ENCODE assay signal across 10 cellular contexts in genomic region chr7:24727165-24728120, GRCh38. TPM values are rescaled to one million over a fixed set of nuclear protein-coding genes. Genes with fewer than 3 reads are reported as not detected.
DNase-seq lines count a peak whose midpoint lies in the region; ATAC-seq and TF ChIP-seq lines count a peak whose summit lies in the region.
"Had no signal": no experiment of that assay in that cellular context is flagged by ENCODE, and none has a peak within 500 bp of the region (broad histone marks: within the 10 kb centered on the region; RNA-seq: fewer than 3 reads in every experiment).

No MANE protein-coding gene starts in this region.

- no peak overlapping the region for H3K27ac Mint-ChIP-seq in type B pancreatic cell

- DNase-seq in GF-D8 (lab: John Stamatoyannopoulos, UW) (peak; percentile 12), coronary artery (ENCODE audit: low spot score) (peak; percentile 62), occipital lobe (lab: John Stamatoyannopoulos, UW) (no peak), type B pancreatic cell (ENCODE audit: extremely low spot score, unreplicated experiment) (no peak), DMS153 (lab: John Stamatoyannopoulos, UW) (no peak)

- H3K27ac ChIP-seq in coronary artery, result peak overlapping the region in 1 of 2 donors; percentile 16
- H3K27ac ChIP-seq: KMS-11 had no signal

- H3K36me3 Mint-ChIP-seq in type B pancreatic cell, result no peaks in the 10 kb centered on the region

- H3K4me1 Mint-ChIP-seq in type B pancreatic cell (ENCODE audit: unreplicated experiment), result no peaks in the 10 kb centered on the region

- H3K27me3 Mint-ChIP-seq in type B pancreatic cell, result peaks cover 2% of the 10 kb centered on the region

- TF ChIP-seq CTCF in coronary artery (IDR thresholded peaks at IDR 0.05) (no peak), type B pancreatic cell (conservative IDR thresholded peaks at IDR 0.05) (no peak)

- peaks cover 7% of the 10 kb centered on the region for H3K9me3 Mint-ChIP-seq in type B pancreatic cell
- H3K9me3 Mint-ChIP-seq: central memory CD8-positive, alpha-beta T cell had no signal

- no peak overlapping the region for H3K4me3 ChIP-seq in coronary artery

- ATAC-seq in GM19438 (IDR thresholded peaks at IDR 0.05; ENCODE audit: low read depth, unreplicated experiment) (peak; percentile 70), HG03135 (IDR thresholded peaks at IDR 0.05; ENCODE audit: unreplicated experiment) (peak; percentile 75)
- ATAC-seq in activated CD4-positive, CD25-positive, alpha-beta regulatory T cell treated with anti-CD3 and anti-CD28 coated beads, Interleukin-2, amount 50 U/mL, for 24 hours, result no peak

- H3K4me3 Mint-ChIP-seq in type B pancreatic cell, result no peak overlapping the region
- H3K4me3 Mint-ChIP-seq: central memory CD8-positive, alpha-beta T cell had no signal

RNA-seq across cellular contexts. Expression of gene GSDME, which starts 29.8 kb away (rescaled TPM):
- total RNA-seq in occipital lobe (38.2 TPM), type B pancreatic cell (ENCODE audit: low replicate concordance) (5.6 and 10.8 TPM in 2 replicates)

Comparison
In these comparisons a context has a peak if more than half of its experiments do, and no peak if none do; other contexts are left out.
1. DNase-seq: peak in GF-D8 (single experiment) and coronary artery (single experiment); none in occipital lobe (single experiment), type B pancreatic cell (single experiment) and DMS153 (single experiment).
2. ATAC-seq: peak in GM19438 (single experiment) and HG03135 (single experiment); none in activated CD4-positive, CD25-positive, alpha-beta regulatory T cell treated with anti-CD3 and anti-CD28 coated beads, Interleukin-2, amount 50 U/mL, for 24 hours (0 of 2).